In genomic region chr6:125741336-125741735, GRCh38 we compare ENCODE assay signal across 27 cellular contexts. TPM values are rescaled to one million over a fixed set of nuclear protein-coding genes. Genes with fewer than 3 reads are reported as not detected.
"Had no signal": no experiment of that assay in that cellular context is flagged by ENCODE, and none has a peak within 500 bp of the region (broad histone marks: within the 10 kb centered on the region; RNA-seq: fewer than 3 reads in every experiment).

No MANE protein-coding gene starts in this region.

- H3K9me3 Mint-ChIP-seq: activated CD4-positive, alpha-beta T cell treated with anti-CD3 and anti-CD28 coated beads, Interleukin-2, amount 10 ng/mL, durations not matched to agents 7 days and 5 days; activated naive CD4-positive, alpha-beta T cell treated with anti-CD3 and anti-CD28 coated beads for 36 hours; activated naive CD8-positive, alpha-beta T cell treated with anti-CD3 and anti-CD28 coated beads for 36 hours; brain; nephron; stimulated activated naive CD8-positive, alpha-beta T cell treated with anti-CD3 and anti-CD28 coated beads, Interleukin-15, Interleukin-2, amounts not matched to agents 100 ng/mL and 50 ng/mL, for 24 hours; T-cell; T-helper 2 cell treated with Interferon-gamma antibody and Interleukin-4, amounts not matched to agents 5 μg/mL and 100 μg/mL, for 36 hours had no signal

- H3K4me3 Mint-ChIP-seq: activated CD4-positive, alpha-beta T cell treated with anti-CD3 and anti-CD28 coated beads, Interleukin-2, amount 10 ng/mL, durations not matched to agents 7 days and 5 days; activated naive CD4-positive, alpha-beta T cell treated with anti-CD3 and anti-CD28 coated beads for 36 hours; activated naive CD8-positive, alpha-beta T cell treated with anti-CD3 and anti-CD28 coated beads for 36 hours; brain; nephron; stimulated activated naive CD8-positive, alpha-beta T cell treated with anti-CD3 and anti-CD28 coated beads, Interleukin-15, Interleukin-2, amounts not matched to agents 100 ng/mL and 50 ng/mL, for 24 hours; T-cell; T-helper 2 cell treated with Interferon-gamma antibody and Interleukin-4, amounts not matched to agents 5 μg/mL and 100 μg/mL, for 36 hours had no signal

- ATAC-seq: left cardiac atrium, right lobe of liver, T-cell had no signal

- H3K27me3 ChIP-seq: right lobe of liver had no signal

- H3K36me3 Mint-ChIP-seq: activated naive CD8-positive, alpha-beta T cell treated with anti-CD3 and anti-CD28 coated beads for 36 hours; brain; T-cell had no signal

- H3K9me3 ChIP-seq: adrenal gland, colonic mucosa, right lobe of liver, suprapubic skin had no signal

- H3K4me3 ChIP-seq: adrenal gland, cardiac muscle cell, colonic mucosa, right lobe of liver, suprapubic skin had no signal

- H3K27ac ChIP-seq: adrenal gland, cardiac muscle cell, colonic mucosa, right lobe of liver, suprapubic skin had no signal

- DNase-seq: activated CD4-positive, alpha-beta T cell treated with anti-CD3 and anti-CD28 coated beads, Interleukin-2, amount 10 ng/mL, durations not matched to agents 7 days and 5 days; activated CD4-positive, CD25-positive, alpha-beta regulatory T cell; activated effector memory CD4-positive, alpha-beta T cell treated with anti-CD3 and anti-CD28 coated beads, Interleukin-2, amount 50 U/mL, for 16 hours; activated naive CD4-positive, alpha-beta T cell treated with anti-CD3 and anti-CD28 coated beads for 36 hours; activated naive CD8-positive, alpha-beta T cell treated with anti-CD3 and anti-CD28 coated beads for 36 hours; activated T-cell treated with anti-CD3 and anti-CD28 coated beads for 4 hours; adrenal gland; aorta; cerebellar nuclear complex; colonic mucosa; effector memory CD4-positive, alpha-beta T cell; hippocampal formation; left cardiac atrium; mammary epithelial cell; right lobe of liver; stimulated activated CD4-positive, alpha-beta T cell treated with anti-CD3 and anti-CD28 coated beads, Interleukin-2, amount 100 ng/mL, for 48 hours; T-cell; trophoblast cell had no signal

- H3K36me3 ChIP-seq: adrenal gland, cardiac muscle cell, colonic mucosa, right lobe of liver, suprapubic skin had no signal

- H3K4me1 ChIP-seq: adrenal gland, colonic mucosa, suprapubic skin had no signal

- H3K27ac Mint-ChIP-seq: activated CD4-positive, alpha-beta T cell treated with anti-CD3 and anti-CD28 coated beads, Interleukin-2, amount 10 ng/mL, durations not matched to agents 7 days and 5 days; activated naive CD4-positive, alpha-beta T cell treated with anti-CD3 and anti-CD28 coated beads for 36 hours; activated naive CD8-positive, alpha-beta T cell treated with anti-CD3 and anti-CD28 coated beads for 36 hours; brain; nephron; stimulated activated naive CD8-positive, alpha-beta T cell treated with anti-CD3 and anti-CD28 coated beads, Interleukin-15, Interleukin-2, amounts not matched to agents 100 ng/mL and 50 ng/mL, for 24 hours; T-cell; T-helper 2 cell treated with Interferon-gamma antibody and Interleukin-4, amounts not matched to agents 5 μg/mL and 100 μg/mL, for 36 hours had no signal

RNA-seq across cellular contexts. Expression of gene HEY2, which starts 8.1 kb away (rescaled TPM):
- total RNA-seq: activated CD4-positive, alpha-beta T cell treated with anti-CD3 and anti-CD28 coated beads, Interleukin-2, amount 10 ng/mL, durations not matched to agents 7 days and 5 days; activated naive CD4-positive, alpha-beta T cell treated with anti-CD3 and anti-CD28 coated beads for 36 hours; activated naive CD8-positive, alpha-beta T cell treated with anti-CD3 and anti-CD28 coated beads for 36 hours; epithelial cell of proximal tubule; renal cortical epithelial cell had no signal
- polyA plus RNA-seq: keratinocyte, mammary epithelial cell had no signal
